In the genomic region with DNA sequence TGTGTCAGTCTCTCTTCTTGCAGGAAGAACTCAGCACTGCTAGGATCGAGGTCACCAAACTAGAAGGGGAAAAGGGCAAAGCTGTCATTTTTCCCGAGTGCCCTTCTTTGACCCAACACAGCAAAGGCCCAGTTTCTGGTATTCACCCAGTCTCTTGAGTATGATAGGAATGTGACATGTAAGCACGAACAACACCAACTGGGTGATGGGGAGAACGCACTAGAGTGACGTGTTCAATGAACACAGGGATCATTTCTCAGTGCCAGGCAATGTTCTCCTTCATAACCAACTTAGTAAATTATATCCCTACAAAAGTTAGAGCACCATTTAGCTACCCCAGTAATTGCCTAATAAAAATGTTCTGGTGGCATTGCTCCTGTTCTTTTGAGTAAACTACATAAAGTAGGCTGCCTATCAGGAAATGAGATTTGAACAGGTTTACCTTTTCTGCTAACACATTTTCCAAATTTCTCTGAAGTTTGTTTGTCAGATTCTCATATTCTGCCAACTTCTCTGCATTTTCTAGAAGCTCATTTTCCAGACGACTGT, we compare ENCODE assay signal across 13 cellular contexts.
DNase-seq lines count a peak whose midpoint lies in the region; ATAC-seq, FAIRE-seq and TF ChIP-seq lines count a peak whose summit lies in the region.
"Had no signal": no experiment of that assay in that cellular context is flagged by ENCODE, and none has a peak within 500 bp of the region (broad histone marks: within the 10 kb centered on the region; RNA-seq: fewer than 3 reads in every experiment).

No MANE protein-coding gene starts in this region.

- no peak overlapping the region for H3K9ac ChIP-seq in astrocyte (ENCODE audit: low read length)

- no peak for ATAC-seq in stimulated activated memory B cell treated with anti-CD40 and anti-IgM and Interleukin-4, amounts not matched to agents 10 μg/mL and 1 μg/mL and 100 μg/mL, for 72 hours

- H3K9me3 Mint-ChIP-seq in astrocyte (ENCODE audit: unreplicated experiment) = no peaks in the 10 kb centered on the region
- no peaks in the 10 kb centered on the region for H3K9me3 Mint-ChIP-seq in stimulated activated memory B cell treated with anti-CD40 and anti-IgM and Interleukin-4, amounts not matched to agents 10 μg/mL and 1 μg/mL and 100 μg/mL, for 72 hours
- H3K9me3 Mint-ChIP-seq: brain; endodermal cell; stimulated activated naive CD8-positive, alpha-beta T cell treated with anti-CD3 and anti-CD28 coated beads, Interleukin-15, Interleukin-2, amounts not matched to agents 100 ng/mL and 50 ng/mL, for 24 hours had no signal

- H3K36me3 Mint-ChIP-seq in astrocyte (ENCODE audit: low read depth, unreplicated experiment) = peaks cover 13% of the 10 kb centered on the region
- H3K36me3 Mint-ChIP-seq in stimulated activated memory B cell treated with anti-CD40 and anti-IgM and Interleukin-4, amounts not matched to agents 10 μg/mL and 1 μg/mL and 100 μg/mL, for 72 hours = peaks cover 82% of the 10 kb centered on the region

- peak overlapping the region; percentile 13 for H3K4me2 ChIP-seq in astrocyte (ENCODE audit: low read length)

- in situ Hi-C loops in G401 (cut with HindIII; ENCODE audit: low sequenced_read_pairs) = no loop called here

- H3K9me3 ChIP-seq in astrocyte (ENCODE audit: insufficient read depth, low read depth, low read length) = no peaks in the 10 kb centered on the region

- no peak overlapping the region for H3K4me3 ChIP-seq in astrocyte (ENCODE audit: insufficient read depth, low read depth, low read length)

- H3K4me3 Mint-ChIP-seq in astrocyte (ENCODE audit: unreplicated experiment) = peak overlapping the region; percentile 6
- H3K4me3 Mint-ChIP-seq in stimulated activated memory B cell treated with anti-CD40 and anti-IgM and Interleukin-4, amounts not matched to agents 10 μg/mL and 1 μg/mL and 100 μg/mL, for 72 hours = no peak overlapping the region
- H3K4me3 Mint-ChIP-seq: brain; endodermal cell; stimulated activated naive CD8-positive, alpha-beta T cell treated with anti-CD3 and anti-CD28 coated beads, Interleukin-15, Interleukin-2, amounts not matched to agents 100 ng/mL and 50 ng/mL, for 24 hours had no signal

- peaks cover 32% of the 10 kb centered on the region for H3K4me1 Mint-ChIP-seq in astrocyte (ENCODE audit: low read depth, unreplicated experiment)
- H3K4me1 Mint-ChIP-seq in stimulated activated memory B cell treated with anti-CD40 and anti-IgM and Interleukin-4, amounts not matched to agents 10 μg/mL and 1 μg/mL and 100 μg/mL, for 72 hours = peaks cover 5% of the 10 kb centered on the region
- H3K4me1 Mint-ChIP-seq: brain, endodermal cell had no signal

- H3K79me2 ChIP-seq in astrocyte (ENCODE audit: insufficient read depth, low read length) = no peaks in the 10 kb centered on the region

- H4K20me1 ChIP-seq in astrocyte (ENCODE audit: insufficient read depth, low read length) = no peaks in the 10 kb centered on the region

- H3K27me3 ChIP-seq in astrocyte (ENCODE audit: insufficient read depth, low read length) = no peaks in the 10 kb centered on the region

- TF ChIP-seq CTCF in astrocyte (IDR thresholded peaks at IDR 0.05; ENCODE audit: insufficient read depth, low read depth, low read length) = no peak

- peak; percentile 73 for DNase-seq in ELR (ENCODE audit: low read depth)
- peak; percentile 20 for DNase-seq in astrocyte (ENCODE audit: low read depth)
- peak; percentile 86 for DNase-seq in iris pigment epithelial cell (ENCODE audit: low read depth)
- DNase-seq in NCI-H526 treated with DMSO at 0.1 percent for 48 hours (lab: John Stamatoyannopoulos, UW) = no peak
- no peak for DNase-seq in activated CD4-positive, alpha-beta T cell treated with anti-CD3 and anti-CD28 coated beads, Interleukin-2, amount 50 U/mL, for 4 hours
- DNase-seq in G401 (ENCODE audit: low spot score) = no peak
- DNase-seq in DMS 273 (lab: John Stamatoyannopoulos, UW; ENCODE audit: unreplicated experiment) = no peak
- DNase-seq: endodermal cell, KG1, NCI-H187 treated with DMSO at 0.1 percent for 48 hours had no signal

- FAIRE-seq in astrocyte (lab: Jason Lieb, UNC) = peak; percentile 52

- no peak overlapping the region for H2AFZ ChIP-seq in astrocyte (ENCODE audit: low read depth, low read length)

- peaks cover 23% of the 10 kb centered on the region for H3K36me3 ChIP-seq in astrocyte (ENCODE audit: insufficient read depth, low read length)

- peaks cover 27% of the 10 kb centered on the region for H3K4me1 ChIP-seq in astrocyte (ENCODE audit: insufficient read depth, low read length)

- H3K27me3 Mint-ChIP-seq in astrocyte (ENCODE audit: low read depth, unreplicated experiment) = no peaks in the 10 kb centered on the region
- no peaks in the 10 kb centered on the region for H3K27me3 Mint-ChIP-seq in stimulated activated memory B cell treated with anti-CD40 and anti-IgM and Interleukin-4, amounts not matched to agents 10 μg/mL and 1 μg/mL and 100 μg/mL, for 72 hours
- H3K27me3 Mint-ChIP-seq: brain; stimulated activated naive CD8-positive, alpha-beta T cell treated with anti-CD3 and anti-CD28 coated beads, Interleukin-15, Interleukin-2, amounts not matched to agents 100 ng/mL and 50 ng/mL, for 24 hours had no signal

- H3K27ac ChIP-seq in astrocyte (ENCODE audit: low read depth, low read length) = no peak overlapping the region

- peak overlapping the region; percentile 11 for H3K27ac Mint-ChIP-seq in astrocyte (ENCODE audit: unreplicated experiment)
- peak overlapping the region; percentile 64 for H3K27ac Mint-ChIP-seq in stimulated activated memory B cell treated with anti-CD40 and anti-IgM and Interleukin-4, amounts not matched to agents 10 μg/mL and 1 μg/mL and 100 μg/mL, for 72 hours
- H3K27ac Mint-ChIP-seq: endodermal cell; stimulated activated naive CD8-positive, alpha-beta T cell treated with anti-CD3 and anti-CD28 coated beads, Interleukin-15, Interleukin-2, amounts not matched to agents 100 ng/mL and 50 ng/mL, for 24 hours had no signal

Comparison
In these comparisons a context has a peak if more than half of its experiments do, and no peak if none do; other contexts are left out.
1. DNase-seq: peak in ELR (single experiment), astrocyte (single experiment) and iris pigment epithelial cell (single experiment); none in NCI-H526 treated with DMSO at 0.1 percent for 48 hours (single experiment), activated CD4-positive, alpha-beta T cell treated with anti-CD3 and anti-CD28 coated beads, Interleukin-2, amount 50 U/mL, for 4 hours (0 of 2), G401 (single experiment) and DMS 273 (single experiment).